18 cellular contexts compared by ENCODE assay signal in genomic region chr9:75552941-75553340, GRCh38.
DNase-seq lines count a peak whose midpoint lies in the region; ATAC-seq lines count a peak whose summit lies in the region.
"Had no signal": no experiment of that assay in that cellular context is flagged by ENCODE, and none has a peak within 500 bp of the region (broad histone marks: within the 10 kb centered on the region; RNA-seq: fewer than 3 reads in every experiment).

No MANE protein-coding gene starts in this region.

- no peak for ATAC-seq in HG03442 (IDR thresholded peaks at IDR 0.05; ENCODE audit: unreplicated experiment)
- ATAC-seq: A549, PC-3 had no signal

- no peaks in the 10 kb centered on the region for H3K9me3 Mint-ChIP-seq in activated T-helper 2 cell treated with anti-CD3 and anti-CD28 coated beads, Interferon-gamma antibody, Interleukin-2, Interleukin-4, amounts not matched to agents 10 μg/mL and 5 μg/mL and 100 μg/mL, durations not matched to agents 14 hours and 24 hours and 36 hours

- no peak overlapping the region for H3K4me3 Mint-ChIP-seq in activated T-helper 2 cell treated with anti-CD3 and anti-CD28 coated beads, Interferon-gamma antibody, Interleukin-2, Interleukin-4, amounts not matched to agents 10 μg/mL and 5 μg/mL and 100 μg/mL, durations not matched to agents 14 hours and 24 hours and 36 hours (ENCODE audit: low read depth)
- H3K4me3 Mint-ChIP-seq: CD14-positive monocyte had no signal

- H3K27me3 Mint-ChIP-seq in activated T-helper 2 cell treated with anti-CD3 and anti-CD28 coated beads, Interferon-gamma antibody, Interleukin-2, Interleukin-4, amounts not matched to agents 10 μg/mL and 5 μg/mL and 100 μg/mL, durations not matched to agents 14 hours and 24 hours and 36 hours (ENCODE audit: low read depth): no peaks in the 10 kb centered on the region

- H3K4me3 ChIP-seq in adipocyte (ENCODE audit: low read length): no peak overlapping the region
- H3K4me3 ChIP-seq: A549 had no signal

- H3K4me1 Mint-ChIP-seq in activated T-helper 2 cell treated with anti-CD3 and anti-CD28 coated beads, Interferon-gamma antibody, Interleukin-2, Interleukin-4, amounts not matched to agents 10 μg/mL and 5 μg/mL and 100 μg/mL, durations not matched to agents 14 hours and 24 hours and 36 hours (ENCODE audit: low read depth): no peaks in the 10 kb centered on the region
- H3K4me1 Mint-ChIP-seq: CD14-positive monocyte had no signal

- H3K9ac ChIP-seq in adipocyte (ENCODE audit: low read length): no peak overlapping the region

- H3K9me3 ChIP-seq in adipocyte (ENCODE audit: control insufficient read depth, low read length): peaks cover 3% of the 10 kb centered on the region
- H3K9me3 ChIP-seq: A549 had no signal

- no peak overlapping the region for H3K27ac Mint-ChIP-seq in activated T-helper 2 cell treated with anti-CD3 and anti-CD28 coated beads, Interferon-gamma antibody, Interleukin-2, Interleukin-4, amounts not matched to agents 10 μg/mL and 5 μg/mL and 100 μg/mL, durations not matched to agents 14 hours and 24 hours and 36 hours
- H3K27ac Mint-ChIP-seq: CD14-positive monocyte had no signal

- DNase-seq in EH (ENCODE audit: low read depth): peak; percentile 1
- peak; percentile 41 for DNase-seq in adipocyte (ENCODE audit: low read depth)
- DNase-seq in glomerular visceral epithelial cell (ENCODE audit: extremely low spot score): peak; percentile 18
- DNase-seq in stromal cell of bone marrow (ENCODE audit: low read depth): peak; percentile 23
- DNase-seq in activated T-helper 2 cell treated with anti-CD3 and anti-CD28 coated beads, Interferon-gamma antibody, Interleukin-2, Interleukin-4, amounts not matched to agents 10 μg/mL and 5 μg/mL and 100 μg/mL, durations not matched to agents 14 hours and 24 hours and 36 hours (ENCODE audit: low spot score): no peak
- DNase-seq in SK-N-DZ (ENCODE audit: low spot score): no peak
- DNase-seq: DMS79, MV-4-11, NCI-H1417, NCI-H1930, NCI-H226, NCI-H524 treated with DMSO at 0.1 percent for 48 hours, PC-3, RPMI8226, SHP77 treated with DMSO at 0.1 percent for 48 hours had no signal

- peaks cover 12% of the 10 kb centered on the region for H3K4me1 ChIP-seq in adipocyte (ENCODE audit: control insufficient read depth, insufficient read depth, low read length)
- H3K4me1 ChIP-seq: A549 had no signal

- H3K27me3 ChIP-seq in adipocyte (replicated peaks; ENCODE audit: control insufficient read depth, insufficient read depth, low read length): no peaks in the 10 kb centered on the region

- intact Hi-C loops in activated T-helper 2 cell treated with anti-CD3 and anti-CD28 coated beads, Interferon-gamma antibody, Interleukin-2, Interleukin-4, amounts not matched to agents 10 μg/mL and 5 μg/mL and 100 μg/mL, durations not matched to agents 14 hours and 24 hours and 36 hours (cut with micrococcal nuclease): no loop called here

- no peaks in the 10 kb centered on the region for H3K36me3 ChIP-seq in adipocyte (ENCODE audit: control insufficient read depth, insufficient read depth, low read length, severe bottlenecking)

- no peaks in the 10 kb centered on the region for H3K36me3 Mint-ChIP-seq in activated T-helper 2 cell treated with anti-CD3 and anti-CD28 coated beads, Interferon-gamma antibody, Interleukin-2, Interleukin-4, amounts not matched to agents 10 μg/mL and 5 μg/mL and 100 μg/mL, durations not matched to agents 14 hours and 24 hours and 36 hours (ENCODE audit: low read depth)
- H3K36me3 Mint-ChIP-seq: CD14-positive monocyte had no signal

Comparison
In these comparisons a context has a peak if more than half of its experiments do, and no peak if none do; other contexts are left out.
1. DNase-seq: peak in EH (single experiment), adipocyte (single experiment), glomerular visceral epithelial cell (single experiment) and stromal cell of bone marrow (single experiment); none in activated T-helper 2 cell treated with anti-CD3 and anti-CD28 coated beads, Interferon-gamma antibody, Interleukin-2, Interleukin-4, amounts not matched to agents 10 μg/mL and 5 μg/mL and 100 μg/mL, durations not matched to agents 14 hours and 24 hours and 36 hours (single experiment) and SK-N-DZ (single experiment).